In the genomic region with DNA sequence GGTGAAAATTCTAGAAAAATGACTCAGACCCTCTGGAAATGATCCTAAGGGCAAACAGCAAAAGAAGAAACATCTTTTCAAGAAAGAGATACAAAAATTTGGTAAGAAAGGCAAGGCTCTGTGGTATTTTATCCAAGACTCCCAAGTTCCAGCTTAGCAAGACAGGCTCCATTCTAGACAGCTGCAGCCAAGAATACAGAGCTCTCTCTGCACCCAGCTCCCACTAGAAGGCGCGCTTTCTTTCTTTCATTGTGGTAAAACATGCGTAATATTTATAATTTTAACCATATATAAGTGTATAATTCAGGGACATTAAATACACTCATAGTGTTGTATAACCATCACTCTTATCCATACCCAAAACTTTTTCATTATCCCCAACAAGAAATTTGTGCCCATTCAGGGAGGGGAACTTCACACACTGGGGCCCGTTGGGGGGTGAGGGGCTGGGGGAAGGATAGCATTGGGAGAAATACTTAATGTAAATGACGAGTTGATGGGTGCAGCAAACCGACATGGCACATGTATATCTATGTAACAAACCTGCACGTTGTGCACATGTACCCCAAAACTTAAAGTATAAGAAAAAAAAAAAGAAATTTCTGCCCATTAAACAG, we compare ENCODE assay signal across 14 cellular contexts. TPM values are rescaled to one million over a fixed set of nuclear protein-coding genes. Genes with fewer than 3 reads are reported as not detected.
DNase-seq lines count a peak whose midpoint lies in the region; ATAC-seq and TF ChIP-seq lines count a peak whose summit lies in the region.
"Had no signal": no experiment of that assay in that cellular context is flagged by ENCODE, and none has a peak within 500 bp of the region (broad histone marks: within the 10 kb centered on the region; RNA-seq: fewer than 3 reads in every experiment).

No MANE protein-coding gene starts in this region.

- no peak overlapping the region for H3K4me3 ChIP-seq in BE2C (ENCODE audit: low read depth, low read length)
- no peak overlapping the region for H3K4me3 ChIP-seq in HFF-Myc (replicated peaks; ENCODE audit: low read depth, low read length)
- no peak overlapping the region for H3K4me3 ChIP-seq in SK-N-SH (ENCODE audit: low read depth in 2 of 2, low read length in 1 of 2)
- no peak overlapping the region for H3K4me3 ChIP-seq in fibroblast of pulmonary artery (replicated peaks; ENCODE audit: low read depth, low read length)
- H3K4me3 ChIP-seq: esophagus squamous epithelium, prostate gland had no signal

- H3K9me3 ChIP-seq in BE2C (no peaks in the 10 kb centered on the region), SK-N-SH (no peaks in the 10 kb centered on the region)
- H3K9me3 ChIP-seq: esophagus squamous epithelium, prostate gland had no signal

- no peaks in the 10 kb centered on the region for H3K4me1 ChIP-seq in BE2C
- H3K4me1 ChIP-seq in SK-N-SH (ENCODE audit: control insufficient read depth in 1 of 2, insufficient read depth in 2 of 2, low read depth in 1 of 2, low read length in 1 of 2), result no peaks in the 10 kb centered on the region; a peak in 2 of 4 replicates
- H3K4me1 ChIP-seq: prostate gland had no signal

- WGBS in SK-N-SH (ENCODE audit: low lambda C conversion rate), result 22% methylated on average over 7 of the region's 7 CpGs

- H3K27me3 ChIP-seq in BE2C (no peaks in the 10 kb centered on the region), SK-N-SH (ENCODE audit: insufficient read depth) (0 out of 2 replicates have a peak, but pooled peaks cover 5% of the 10 kb centered on the region)

- no peak for TF ChIP-seq EP300 in SK-N-SH (IDR thresholded peaks at IDR 0.05; ENCODE audit: borderline replicate concordance in 1 of 2, low read depth in 1 of 2, low read length in 1 of 2)

- TF ChIP-seq CTCF in BE2C (IDR thresholded peaks at IDR 0.05; ENCODE audit: low read depth, low read length), result peak; percentile 7; the same call in 1 of the 2 replicates
- peak; percentile 10 for TF ChIP-seq CTCF in HFF-Myc (IDR thresholded peaks at IDR 0.05; ENCODE audit: low read depth, low read length, missing control alignments)
- TF ChIP-seq CTCF in SK-N-SH (IDR thresholded peaks at IDR 0.05), result peak; percentile 51
- peak; percentile 55 for TF ChIP-seq CTCF in fibroblast of pulmonary artery (IDR thresholded peaks at IDR 0.05; ENCODE audit: low read length, missing control alignments)

- H4K20me1 ChIP-seq in SK-N-SH (ENCODE audit: insufficient read depth), result no peaks in the 10 kb centered on the region

- H3K4me2 ChIP-seq in SK-N-SH, result no peak overlapping the region

- TF ChIP-seq RAD21 in SK-N-SH (IDR thresholded peaks at IDR 0.05; ENCODE audit: low read length), result peak; percentile 20; the same call in 1 of the 2 replicates

- H2AFZ ChIP-seq in SK-N-SH (ENCODE audit: low read depth), result no peak overlapping the region

- ATAC-seq in HG03354 (IDR thresholded peaks at IDR 0.05; ENCODE audit: poor library complexity, severe bottlenecking, unreplicated experiment), result no peak
- no peak for ATAC-seq in HG03175 (IDR thresholded peaks at IDR 0.05; ENCODE audit: unreplicated experiment)

- POLR2A ChIA-PET in SK-N-SH (lab: Yijun Ruan, JAX), result no interaction called here

- H3K79me2 ChIP-seq in SK-N-SH (ENCODE audit: insufficient read depth), result no peaks in the 10 kb centered on the region

- no peaks in the 10 kb centered on the region for H3K36me3 ChIP-seq in BE2C
- no peaks in the 10 kb centered on the region for H3K36me3 ChIP-seq in SK-N-SH (replicated peaks in 1 of 2; ENCODE audit: control insufficient read depth in 1 of 2, insufficient read depth in 2 of 2, low read length in 1 of 2)
- H3K36me3 ChIP-seq: esophagus squamous epithelium, prostate gland had no signal

- H3K9ac ChIP-seq in SK-N-SH, result no peak overlapping the region

- H3F3A ChIP-seq in SK-N-SH (replicated peaks; ENCODE audit: insufficient read depth), result no peaks in the 10 kb centered on the region

- CTCF ChIA-PET in SK-N-SH (lab: Yijun Ruan, JAX), result interaction anchor here (0.6 to 0.7 kb wide), 3 partner anchors 45 to 521 kb away, joined by 3 to 4 read pairs (median 3); no protein-coding TSS in a partner anchor

- no peak for DNase-seq in BE2C
- no peak for DNase-seq in HFF-Myc (ENCODE audit: extremely low read depth, low read depth)
- DNase-seq in SK-N-SH, result no peak
- peak; percentile 28 for DNase-seq in fibroblast of pulmonary artery (ENCODE audit: low read depth)
- DNase-seq in stimulated activated CD4-positive, alpha-beta T cell treated with anti-CD3 and anti-CD28 coated beads, Interleukin-2, amount 100 ng/mL, for 48 hours, result no peak
- no peak for DNase-seq in ureter (ENCODE audit: low spot score)
- DNase-seq: activated CD4-positive, CD25-positive, alpha-beta regulatory T cell treated with anti-CD3 and anti-CD28 coated beads, Interleukin-2, amount 50 U/mL, for 72 hours; caudate nucleus; COR-L47; esophagus squamous epithelium; midbrain had no signal

- no peak overlapping the region for H3K27ac ChIP-seq in SK-N-SH (ENCODE audit: low read depth in 2 of 2, low read length in 1 of 2)
- H3K27ac ChIP-seq: esophagus squamous epithelium, prostate gland had no signal

- no peaks in the 10 kb centered on the region for H3K9me2 ChIP-seq in SK-N-SH

TF ChIP-seq in SK-N-SH, 30 proteins besides CTCF, POLR2A, EP300 and RAD21:
- no peak for TF ChIP-seq MEF2A (IDR thresholded peaks at IDR 0.05; ENCODE audit: borderline replicate concordance, low read depth)
- no peak for TF ChIP-seq FOXM1 (IDR thresholded peaks at IDR 0.05; ENCODE audit: low read depth)
- TF ChIP-seq FOXJ3 (CRISPR knock-in tag; IDR thresholded peaks at IDR 0.05), result no peak

RNA-seq across cellular contexts. Expression of a gene that starts 2.2 kb away (rescaled TPM):
- polyA plus RNA-seq in BE2C (2012; ENCODE audit: insufficient read depth, insufficient read length, low read depth), result 0.52 TPM
- 0.06 and 0.10 TPM in 2 replicates for polyA plus RNA-seq in SK-N-SH (2012; rRNA removed)
- 0.05 and 0.19 TPM in 2 replicates for polyA plus RNA-seq in SK-N-SH (2012; cell fraction: cytosol; rRNA removed)
- 0.13 and 0.15 TPM in 2 replicates for polyA plus RNA-seq in SK-N-SH (2012; cell fraction: nucleus; rRNA removed)
- total RNA-seq in ureter, result 4.4 TPM
